Comparison of ENCODE assay signal across 21 cellular contexts in the genomic region with DNA sequence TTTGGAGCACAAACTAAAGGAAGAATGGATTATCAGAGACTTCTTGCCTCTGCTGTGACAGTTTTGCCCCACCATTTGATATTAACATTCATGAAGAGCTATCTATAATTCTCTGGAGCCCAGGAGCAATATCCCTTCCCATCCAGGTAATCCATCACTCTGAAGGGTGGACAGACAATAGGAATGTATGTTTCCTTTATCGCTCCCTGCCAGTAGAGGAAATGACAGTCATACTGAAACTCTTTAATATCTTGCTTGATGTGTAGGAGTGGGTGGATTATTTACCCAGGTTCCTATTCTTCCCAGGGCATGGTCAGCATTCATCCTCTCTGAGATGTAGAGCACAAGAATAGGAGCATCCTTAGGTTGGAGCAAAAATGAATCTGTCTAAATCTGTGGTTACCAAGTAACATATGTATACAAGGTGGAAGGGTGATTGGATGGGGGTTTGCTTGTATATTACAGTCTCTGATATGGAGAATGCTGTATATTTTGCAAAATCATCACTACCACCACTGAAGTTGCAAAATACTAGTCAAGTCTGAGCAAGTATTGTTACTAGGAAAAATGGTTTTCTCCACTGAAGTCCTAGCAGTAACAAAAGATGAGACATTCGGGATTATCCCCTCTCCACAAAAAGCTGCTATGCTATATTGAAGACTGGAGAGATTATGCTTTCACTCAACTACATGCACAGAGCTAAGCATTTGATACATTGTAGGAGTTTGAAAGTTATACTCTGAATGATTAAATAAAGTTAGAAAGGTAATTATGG.
"Had no signal": no experiment of that assay in that cellular context is flagged by ENCODE, and none has a peak within 500 bp of the region (broad histone marks: within the 10 kb centered on the region; RNA-seq: fewer than 3 reads in every experiment).

No MANE protein-coding gene starts in this region.

- ATAC-seq: activated T-cell treated with anti-CD3 and anti-CD28 coated beads, Interleukin-2, amount 50 U/mL, for 4 hours had no signal

- H3K4me1 ChIP-seq: Peyer's patch had no signal

- H3K27ac ChIP-seq: brain microvascular endothelial cell, Peyer's patch, VCaP had no signal

- H3K9me3 ChIP-seq: Peyer's patch had no signal

- H3K27me3 ChIP-seq: brain microvascular endothelial cell, Peyer's patch had no signal

- H3K36me3 ChIP-seq: brain microvascular endothelial cell, Peyer's patch had no signal

- H3K4me3 ChIP-seq: Peyer's patch had no signal

- H3K4me1 Mint-ChIP-seq: activated CD4-positive, alpha-beta T cell treated with anti-CD3 and anti-CD28 coated beads, Interleukin-2, amount 10 ng/mL, durations not matched to agents 7 days and 5 days; activated naive CD8-positive, alpha-beta T cell treated with anti-CD3 and anti-CD28 coated beads for 36 hours had no signal

- H3K9me3 Mint-ChIP-seq: activated CD4-positive, alpha-beta memory T cell treated with anti-CD3 and anti-CD28 coated beads for 36 hours; activated CD4-positive, alpha-beta T cell treated with anti-CD3 and anti-CD28 coated beads, Interleukin-2, amount 10 ng/mL, durations not matched to agents 7 days and 5 days; activated naive CD8-positive, alpha-beta T cell treated with anti-CD3 and anti-CD28 coated beads for 36 hours had no signal

- H3K27ac Mint-ChIP-seq: activated CD4-positive, alpha-beta memory T cell treated with anti-CD3 and anti-CD28 coated beads for 36 hours; activated CD4-positive, alpha-beta T cell treated with anti-CD3 and anti-CD28 coated beads, Interleukin-2, amount 10 ng/mL, durations not matched to agents 7 days and 5 days; activated naive CD8-positive, alpha-beta T cell treated with anti-CD3 and anti-CD28 coated beads for 36 hours had no signal

- DNase-seq: activated CD4-positive, alpha-beta memory T cell treated with anti-CD3 and anti-CD28 coated beads for 36 hours; activated CD4-positive, alpha-beta T cell treated with anti-CD3 and anti-CD28 coated beads, Interleukin-2, amount 10 ng/mL, durations not matched to agents 7 days and 5 days; activated CD4-positive, CD25-positive, alpha-beta regulatory T cell; activated CD8-positive, alpha-beta memory T cell treated with anti-CD3 and anti-CD28 coated beads for 24 hours; activated effector memory CD4-positive, alpha-beta T cell treated with anti-CD3 and anti-CD28 coated beads, Interleukin-2, amount 50 U/mL, for 16 hours; activated naive CD4-positive, alpha-beta T cell treated with Interleukin-2 at 50 U/mL for 16 hours; activated naive CD8-positive, alpha-beta T cell treated with anti-CD3 and anti-CD28 coated beads for 36 hours; activated T-cell treated with anti-CD3 and anti-CD28 coated beads, Interleukin-2, amount 50 U/mL, for 4 hours; brain microvascular endothelial cell; caudate nucleus; MM.1S; NCI-H1105 treated with DMSO at 0.1 percent for 48 hours; NCI-H1436 treated with DMSO at 0.1 percent for 48 hours; NCI-H187; NCI-H2081; NCI-H446; NCI-H524; Peyer's patch; SIG-M5; T-helper 2 cell had no signal

- H3K27me3 Mint-ChIP-seq: activated CD4-positive, alpha-beta memory T cell treated with anti-CD3 and anti-CD28 coated beads for 36 hours; activated CD4-positive, alpha-beta T cell treated with anti-CD3 and anti-CD28 coated beads, Interleukin-2, amount 10 ng/mL, durations not matched to agents 7 days and 5 days; activated naive CD8-positive, alpha-beta T cell treated with anti-CD3 and anti-CD28 coated beads for 36 hours had no signal

- H3K4me3 Mint-ChIP-seq: activated CD4-positive, alpha-beta memory T cell treated with anti-CD3 and anti-CD28 coated beads for 36 hours; activated CD4-positive, alpha-beta T cell treated with anti-CD3 and anti-CD28 coated beads, Interleukin-2, amount 10 ng/mL, durations not matched to agents 7 days and 5 days; activated naive CD8-positive, alpha-beta T cell treated with anti-CD3 and anti-CD28 coated beads for 36 hours; activated T-cell treated with anti-CD3 and anti-CD28 coated beads, Interleukin-2, amount 50 U/mL, for 4 hours had no signal

- H3K36me3 Mint-ChIP-seq: activated CD4-positive, alpha-beta memory T cell treated with anti-CD3 and anti-CD28 coated beads for 36 hours; activated naive CD8-positive, alpha-beta T cell treated with anti-CD3 and anti-CD28 coated beads for 36 hours had no signal
